In genomic region chr19:46697142-46697960, GRCh38 we compare ENCODE assay signal across 10 cellular contexts. TPM values are rescaled to one million over a fixed set of nuclear protein-coding genes. Genes with fewer than 3 reads are reported as not detected.
DNase-seq lines count a peak whose midpoint lies in the region; ATAC-seq and TF ChIP-seq lines count a peak whose summit lies in the region.
"Had no signal": no experiment of that assay in that cellular context is flagged by ENCODE, and none has a peak within 500 bp of the region (broad histone marks: within the 10 kb centered on the region; RNA-seq: fewer than 3 reads in every experiment).

No MANE protein-coding gene starts in this region.

- H3K36me3 ChIP-seq in adipocyte (ENCODE audit: control insufficient read depth, insufficient read depth, low read length, severe bottlenecking) = peaks cover 56% of the 10 kb centered on the region
- H3K36me3 ChIP-seq in sigmoid colon = peaks cover 26 to 92% (median 61%) of the 10 kb centered on the region in 4 donors

- TF ChIP-seq CTCF in sigmoid colon (IDR thresholded peaks at IDR 0.05) = no peak

- ATAC-seq in HG02678 (IDR thresholded peaks at IDR 0.05; ENCODE audit: unreplicated experiment) = no peak
- ATAC-seq in HG03520 (IDR thresholded peaks at IDR 0.05; ENCODE audit: unreplicated experiment) = no peak

- H3K27ac Mint-ChIP-seq in activated CD4-positive, alpha-beta T cell treated with anti-CD3 and anti-CD28 coated beads, Interleukin-2, amount 10 ng/mL, durations not matched to agents 7 days and 5 days = peak overlapping the region; percentile 46

- TF ChIP-seq POLR2A in sigmoid colon (IDR thresholded peaks at IDR 0.05) = no peak

- intact Hi-C loops in sigmoid colon (cut with DNase I) = no loop called here

- H3K27me3 Mint-ChIP-seq in activated CD4-positive, alpha-beta T cell treated with anti-CD3 and anti-CD28 coated beads, Interleukin-2, amount 10 ng/mL, durations not matched to agents 7 days and 5 days = no peaks in the 10 kb centered on the region

- POLR2A ChIA-PET in activated CD4-positive, alpha-beta T cell treated with anti-CD3 and anti-CD28 coated beads, Interleukin-2, amount 10 ng/mL, durations not matched to agents 7 days and 5 days (lab: Charles Lee) = interaction anchor here (0.6 kb wide), 1 partner anchor 110 kb away, joined by 3 read pairs; no protein-coding TSS in a partner anchor

- no peak for TF ChIP-seq EP300 in sigmoid colon (IDR thresholded peaks at IDR 0.05)

- H3K9ac ChIP-seq in adipocyte (ENCODE audit: low read length) = no peak overlapping the region

- H3K4me3 ChIP-seq in adipocyte (ENCODE audit: low read length) = peak overlapping the region; percentile 42
- peak overlapping the region; percentile 2 to 39 (median 28) for H3K4me3 ChIP-seq in sigmoid colon

- WGBS in sigmoid colon, 2 donors = 12 to 53% methylated on average over 42 of the region's 42 CpGs

- peak; percentile 28 for DNase-seq in activated CD4-positive, alpha-beta T cell treated with anti-CD3 and anti-CD28 coated beads, Interleukin-2, amount 10 ng/mL, durations not matched to agents 7 days and 5 days
- no peak for DNase-seq in activated CD4-positive, alpha-beta T cell treated with anti-CD3 and anti-CD28 coated beads for 1 hour
- DNase-seq in adipocyte (ENCODE audit: low read depth) = peak; percentile 19
- peak in 34 of 51 donors; percentile 3 to 75 (median 28) for DNase-seq in hypothalamus (lab: John Stamatoyannopoulos, UW)
- peak; percentile 94 for DNase-seq in sigmoid colon
- no peak for DNase-seq in GOT3 (lab: John Stamatoyannopoulos, UW)

- CTCF ChIA-PET in activated CD4-positive, alpha-beta T cell treated with anti-CD3 and anti-CD28 coated beads, Interleukin-2, amount 10 ng/mL, durations not matched to agents 7 days and 5 days (lab: Charles Lee) = interaction anchor here (0.6 to 0.9 kb wide), 3 partner anchors 31 to 1244 kb away, joined by 3 to 4 read pairs (median 4); no protein-coding TSS in a partner anchor

- no peak overlapping the region for H3K4me3 Mint-ChIP-seq in activated CD4-positive, alpha-beta T cell treated with anti-CD3 and anti-CD28 coated beads, Interleukin-2, amount 10 ng/mL, durations not matched to agents 7 days and 5 days

- peaks cover 7% of the 10 kb centered on the region for H3K4me1 Mint-ChIP-seq in activated CD4-positive, alpha-beta T cell treated with anti-CD3 and anti-CD28 coated beads, Interleukin-2, amount 10 ng/mL, durations not matched to agents 7 days and 5 days

- H3K9me3 Mint-ChIP-seq in activated CD4-positive, alpha-beta T cell treated with anti-CD3 and anti-CD28 coated beads, Interleukin-2, amount 10 ng/mL, durations not matched to agents 7 days and 5 days = no peaks in the 10 kb centered on the region

- H3K4me1 ChIP-seq in adipocyte (ENCODE audit: control insufficient read depth, insufficient read depth, low read length) = no peaks in the 10 kb centered on the region
- peaks cover 0 to 13% (median 6%) of the 10 kb centered on the region in 4 donors for H3K4me1 ChIP-seq in sigmoid colon

- H3K27ac ChIP-seq in sigmoid colon = no peak overlapping the region
- H3K27ac ChIP-seq: C4-2B, VCaP had no signal

- peaks cover 72% of the 10 kb centered on the region for H3K36me3 Mint-ChIP-seq in activated CD4-positive, alpha-beta T cell treated with anti-CD3 and anti-CD28 coated beads, Interleukin-2, amount 10 ng/mL, durations not matched to agents 7 days and 5 days (ENCODE audit: low read depth)

- H3K27me3 ChIP-seq in adipocyte (replicated peaks; ENCODE audit: control insufficient read depth, insufficient read depth, low read length) (no peaks in the 10 kb centered on the region), sigmoid colon (no peaks in the 10 kb centered on the region)

- H3K9me3 ChIP-seq in adipocyte (ENCODE audit: control insufficient read depth, low read length) (no peaks in the 10 kb centered on the region), sigmoid colon (no peaks in the 10 kb centered on the region)

RNA-seq across cellular contexts. Expression of gene PRKD2, which starts 19.6 kb away (rescaled TPM):
- 100 to 1,000 TPM; 175 to 178 TPM for total RNA-seq in activated CD4-positive, alpha-beta T cell treated with anti-CD3 and anti-CD28 coated beads, Interleukin-2, amount 10 ng/mL, durations not matched to agents 7 days and 5 days
- 10 to 100 TPM; 14.7 to 33.8 (median 16.7) TPM for total RNA-seq in sigmoid colon
- 10 to 100 TPM; 18.6 to 51.7 (median 32.6) TPM for polyA plus RNA-seq in sigmoid colon

RNA-seq across cellular contexts. Expression of gene DACT3, which starts 36.4 kb away (rescaled TPM):
- under 1 TPM; 0.31 to 0.42 TPM for total RNA-seq in activated CD4-positive, alpha-beta T cell treated with anti-CD3 and anti-CD28 coated beads, Interleukin-2, amount 10 ng/mL, durations not matched to agents 7 days and 5 days
- total RNA-seq in sigmoid colon = 10 to 100 TPM; 23.7 to 87.2 (median 48.6) TPM
- 1 to 10 TPM in 2 of 3 donors, under 1 TPM in 1; 0.46 to 2.9 (median 1.8) TPM for polyA plus RNA-seq in sigmoid colon

RNA-seq across cellular contexts. Expression of gene FKRP, which starts 48.5 kb away (rescaled TPM):
- total RNA-seq in activated CD4-positive, alpha-beta T cell treated with anti-CD3 and anti-CD28 coated beads, Interleukin-2, amount 10 ng/mL, durations not matched to agents 7 days and 5 days = 10 to 100 TPM; 16.9 to 20.5 TPM
- total RNA-seq in sigmoid colon = 10 to 100 TPM; 15.0 to 31.0 (median 15.7) TPM
- 10 to 100 TPM in 1 of 3 donors, 1 to 10 TPM in 2; 1.4 to 11.9 (median 3.6) TPM for polyA plus RNA-seq in sigmoid colon

RNA-seq across cellular contexts. Expression of gene STRN4, which starts 48.9 kb away (rescaled TPM):
- total RNA-seq in activated CD4-positive, alpha-beta T cell treated with anti-CD3 and anti-CD28 coated beads, Interleukin-2, amount 10 ng/mL, durations not matched to agents 7 days and 5 days = 10 to 100 TPM; 77.9 to 86.4 TPM
- total RNA-seq in sigmoid colon = 10 to 100 TPM; 42.5 to 62.6 (median 49.7) TPM
- polyA plus RNA-seq in sigmoid colon = 10 to 100 TPM; 45.0 to 63.4 (median 51.8) TPM

Comparison
In these comparisons a context has a peak if more than half of its experiments do, and no peak if none do; other contexts are left out.
1. DNase-seq: peak in activated CD4-positive, alpha-beta T cell treated with anti-CD3 and anti-CD28 coated beads, Interleukin-2, amount 10 ng/mL, durations not matched to agents 7 days and 5 days (single experiment), adipocyte (single experiment), hypothalamus (34 of 51) and sigmoid colon (single experiment); none in activated CD4-positive, alpha-beta T cell treated with anti-CD3 and anti-CD28 coated beads for 1 hour (single experiment) and GOT3 (single experiment).
2. RNA of gene PRKD2, which starts 19.6 kb away (total RNA-seq): 175 to 178 TPM in activated CD4-positive, alpha-beta T cell treated with anti-CD3 and anti-CD28 coated beads, Interleukin-2, amount 10 ng/mL, durations not matched to agents 7 days and 5 days; 14.7 to 33.8 TPM in sigmoid colon; every median in the first group is over 4 times any median in the second.
3. RNA of gene DACT3, which starts 36.4 kb away (total RNA-seq): 23.7 to 87.2 TPM in sigmoid colon; 0.31 to 0.42 TPM in activated CD4-positive, alpha-beta T cell treated with anti-CD3 and anti-CD28 coated beads, Interleukin-2, amount 10 ng/mL, durations not matched to agents 7 days and 5 days; every median in the first group is over 10 times any median in the second.